ENCODE assay signal across 17 cellular contexts in the genomic region with DNA sequence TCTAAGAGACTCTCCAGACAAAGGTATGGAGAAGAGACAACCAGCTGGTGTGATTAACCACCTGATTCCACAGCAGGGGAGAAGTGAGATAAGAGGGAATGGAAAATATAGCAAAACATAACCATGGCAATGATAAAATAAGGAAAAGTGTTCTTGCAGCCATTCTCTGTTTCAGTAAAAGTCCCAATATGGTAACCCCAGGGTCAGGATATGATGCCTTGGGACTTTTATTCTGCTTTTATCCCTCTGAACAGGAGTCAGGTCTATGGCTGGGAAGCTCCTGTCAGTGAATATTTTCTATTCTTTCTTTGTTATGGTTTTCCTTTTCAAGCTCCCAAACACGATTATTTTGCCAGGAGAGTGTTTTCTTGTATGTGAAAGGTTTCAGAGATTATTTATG.
DNase-seq lines count a peak whose midpoint lies in the region; ATAC-seq, FAIRE-seq and TF ChIP-seq lines count a peak whose summit lies in the region.
"Had no signal": no experiment of that assay in that cellular context is flagged by ENCODE, and none has a peak within 500 bp of the region (broad histone marks: within the 10 kb centered on the region; RNA-seq: fewer than 3 reads in every experiment).

No MANE protein-coding gene starts in this region.

- H3K4me1 Mint-ChIP-seq in activated naive CD4-positive, alpha-beta T cell treated with anti-CD3 and anti-CD28 coated beads, Interleukin-2, amount 50 U/mL, for 24 hours = peaks cover 80% of the 10 kb centered on the region
- H3K4me1 Mint-ChIP-seq in activated naive CD4-positive, alpha-beta T cell treated with anti-CD3 and anti-CD28 coated beads for 36 hours (ENCODE audit: low read depth) = peaks cover 65% of the 10 kb centered on the region
- H3K4me1 Mint-ChIP-seq in T-cell (peaks cover 60 to 81% (median 71%) of the 10 kb centered on the region in 3 donors), neural progenitor cell (peaks cover 31% of the 10 kb centered on the region)

- H2BK15ac ChIP-seq in mesendoderm (replicated peaks; ENCODE audit: low read depth) = no peak overlapping the region

- H3F3A ChIP-seq in neural progenitor cell (ENCODE audit: low read depth) = peaks cover 18% of the 10 kb centered on the region

- H3K9me3 ChIP-seq in neural progenitor cell (ENCODE audit: low read depth) (no peaks in the 10 kb centered on the region), left ventricle myocardium inferior (replicated peaks) (no peaks in the 10 kb centered on the region)

- H3K4me3 ChIP-seq in mesendoderm (ENCODE audit: low read length) (no peak overlapping the region), neural progenitor cell (no peak overlapping the region), left ventricle myocardium inferior (no peak overlapping the region)

- no peak overlapping the region for H4K8ac ChIP-seq in mesendoderm (ENCODE audit: low read depth, low read length)

- no peak for FAIRE-seq in D721Med (lab: Jason Lieb, UNC)
- FAIRE-seq: G401.6, GM12891 had no signal

- no peak overlapping the region for H3K56ac ChIP-seq in mesendoderm (ENCODE audit: low read length)

- no peak overlapping the region for H3K4me3 Mint-ChIP-seq in activated naive CD4-positive, alpha-beta T cell treated with anti-CD3 and anti-CD28 coated beads, Interleukin-2, amount 50 U/mL, for 24 hours
- no peak overlapping the region for H3K4me3 Mint-ChIP-seq in activated naive CD4-positive, alpha-beta T cell treated with anti-CD3 and anti-CD28 coated beads for 36 hours
- no peak overlapping the region for H3K4me3 Mint-ChIP-seq in T-cell
- H3K4me3 Mint-ChIP-seq in neural progenitor cell = no peak overlapping the region
- H3K4me3 Mint-ChIP-seq: CD14-positive monocyte, H9 had no signal

- H3K4me2 ChIP-seq in mesendoderm (ENCODE audit: low read length) (no peak overlapping the region), neural progenitor cell (no peak overlapping the region)

- POLR2A ChIA-PET in T-cell (lab: Charles Lee) = interaction anchor here in 1 of 2 donors (0.6 kb wide), 1 partner anchor 217 kb away, joined by 3 read pairs; the partner anchor contains the start of gene DIPK2A

- TF ChIP-seq CTCF in neural progenitor cell (IDR thresholded peaks at IDR 0.05) = no peak
- no peak for TF ChIP-seq CTCF in left ventricle myocardium inferior (IDR thresholded peaks at IDR 0.05; ENCODE audit: borderline replicate concordance)
- no peak for TF ChIP-seq CTCF in D721Med (IDR thresholded peaks at IDR 0.05; ENCODE audit: insufficient read depth, missing control alignments)

- H2AFZ ChIP-seq in neural progenitor cell (replicated peaks) = no peak overlapping the region

- H3K4ac ChIP-seq in mesendoderm (ENCODE audit: low read depth, low read length) = no peak overlapping the region

- CTCF ChIA-PET in activated naive CD4-positive, alpha-beta T cell treated with anti-CD3 and anti-CD28 coated beads for 36 hours (lab: Charles Lee) = interaction anchor here (1.0 kb wide), 1 partner anchor 10 kb away, joined by 3 read pairs; no protein-coding TSS in a partner anchor
- CTCF ChIA-PET in T-cell (lab: Charles Lee) = no interaction called here

- H3K9me3 Mint-ChIP-seq in activated naive CD4-positive, alpha-beta T cell treated with anti-CD3 and anti-CD28 coated beads, Interleukin-2, amount 50 U/mL, for 24 hours = no peaks in the 10 kb centered on the region
- H3K9me3 Mint-ChIP-seq in activated naive CD4-positive, alpha-beta T cell treated with anti-CD3 and anti-CD28 coated beads for 36 hours = no peaks in the 10 kb centered on the region
- H3K9me3 Mint-ChIP-seq in T-cell (no peaks in the 10 kb centered on the region), neural progenitor cell (no peaks in the 10 kb centered on the region)
- H3K9me3 Mint-ChIP-seq: CD14-positive monocyte, H9 had no signal

- peak overlapping the region; percentile 79 for H3K27ac Mint-ChIP-seq in activated naive CD4-positive, alpha-beta T cell treated with anti-CD3 and anti-CD28 coated beads, Interleukin-2, amount 50 U/mL, for 24 hours
- H3K27ac Mint-ChIP-seq in activated naive CD4-positive, alpha-beta T cell treated with anti-CD3 and anti-CD28 coated beads for 36 hours = no peak overlapping the region
- H3K27ac Mint-ChIP-seq in T-cell (peak overlapping the region; percentile 92 to 99), neural progenitor cell (no peak overlapping the region)
- H3K27ac Mint-ChIP-seq: H9 had no signal

- no CpG with 5 or more reads among the region's 1 CpG for WGBS in mesendoderm (ENCODE audit: extremely low coverage, insufficient coverage, low lambda C conversion rate)

- DNase-seq in activated naive CD4-positive, alpha-beta T cell treated with anti-CD3 and anti-CD28 coated beads for 36 hours = no peak
- DNase-seq in T-cell (no peak), mesendoderm (peak; percentile 34), neural progenitor cell (ENCODE audit: low spot score) (no peak), left ventricle myocardium inferior (no peak), NOMO-1 treated with DMSO at 0.1 percent for 48 hours (lab: John Stamatoyannopoulos, UW; ENCODE audit: unreplicated experiment) (no peak), D721Med (ENCODE audit: insufficient read length, low spot score) (no peak)
- DNase-seq: DMS153, DMS79 treated with DMSO at 0.1 percent for 48 hours, EL, GOT3, H9 had no signal

- H3K27ac ChIP-seq in mesendoderm (ENCODE audit: low read depth, low read length) (no peak overlapping the region), neural progenitor cell (peak overlapping the region; percentile 81), left ventricle myocardium inferior (replicated peaks) (no peak overlapping the region)
- H3K27ac ChIP-seq: 22Rv1 had no signal

- peaks cover 5% of the 10 kb centered on the region for H3K4me1 ChIP-seq in mesendoderm (ENCODE audit: control insufficient read depth, low read depth, low read length)
- peaks cover 42% of the 10 kb centered on the region for H3K4me1 ChIP-seq in neural progenitor cell
- peaks cover 2% of the 10 kb centered on the region for H3K4me1 ChIP-seq in left ventricle myocardium inferior

- H3K79me2 ChIP-seq in mesendoderm (ENCODE audit: control insufficient read depth, insufficient read depth, low read length) (no peaks in the 10 kb centered on the region), neural progenitor cell (ENCODE audit: low read depth) (no peaks in the 10 kb centered on the region)

- no peak overlapping the region for H2BK5ac ChIP-seq in mesendoderm (ENCODE audit: low read length)

- H2BK120ac ChIP-seq in mesendoderm (ENCODE audit: low read depth, low read length) = no peak overlapping the region

- H3K79me1 ChIP-seq in mesendoderm (ENCODE audit: low read length) = no peaks in the 10 kb centered on the region

- ATAC-seq in T-cell (replicated peaks in 1 of 4) = no peak

- no peaks in the 10 kb centered on the region for H3K27me3 Mint-ChIP-seq in activated naive CD4-positive, alpha-beta T cell treated with anti-CD3 and anti-CD28 coated beads, Interleukin-2, amount 50 U/mL, for 24 hours
- no peaks in the 10 kb centered on the region for H3K27me3 Mint-ChIP-seq in activated naive CD4-positive, alpha-beta T cell treated with anti-CD3 and anti-CD28 coated beads for 36 hours (ENCODE audit: low read depth)
- H3K27me3 Mint-ChIP-seq in T-cell = no peaks in the 10 kb centered on the region
- no peaks in the 10 kb centered on the region for H3K27me3 Mint-ChIP-seq in neural progenitor cell (ENCODE audit: insufficient read depth, low read depth)

- no peak overlapping the region for H3K18ac ChIP-seq in mesendoderm (ENCODE audit: low read length)

- H3K23ac ChIP-seq in mesendoderm (ENCODE audit: low read length) = no peak overlapping the region

- H3K27me3 ChIP-seq in mesendoderm (ENCODE audit: insufficient read depth, low read length, poor library complexity) = no peaks in the 10 kb centered on the region
- H3K27me3 ChIP-seq in neural progenitor cell = no peaks in the 10 kb centered on the region
- H3K27me3 ChIP-seq in left ventricle myocardium inferior (ENCODE audit: low read depth) = no peaks in the 10 kb centered on the region

- intact Hi-C loops in activated naive CD4-positive, alpha-beta T cell treated with anti-CD3 and anti-CD28 coated beads for 36 hours (cut with micrococcal nuclease) = loop anchor here (5.0 kb wide), 2 partner anchors 307 to 752 kb away; partner anchors contain the start of gene U2SURP
- intact Hi-C loops in left ventricle myocardium inferior (cut with micrococcal nuclease) = no loop called here

- H3K36me3 Mint-ChIP-seq in activated naive CD4-positive, alpha-beta T cell treated with anti-CD3 and anti-CD28 coated beads, Interleukin-2, amount 50 U/mL, for 24 hours = peaks cover 2% of the 10 kb centered on the region
- H3K36me3 Mint-ChIP-seq in activated naive CD4-positive, alpha-beta T cell treated with anti-CD3 and anti-CD28 coated beads for 36 hours (ENCODE audit: low read depth) = no peaks in the 10 kb centered on the region
- H3K36me3 Mint-ChIP-seq in T-cell (peaks cover 2% of the 10 kb centered on the region), neural progenitor cell (peaks cover under 1% of the 10 kb centered on the region)
- H3K36me3 Mint-ChIP-seq: CD14-positive monocyte had no signal

- H2AK5ac ChIP-seq in mesendoderm (ENCODE audit: low read length) = no peak overlapping the region

- H4K20me1 ChIP-seq in neural progenitor cell (ENCODE audit: low read depth) = no peaks in the 10 kb centered on the region

- H3K9ac ChIP-seq in mesendoderm (ENCODE audit: low read length) (no peak overlapping the region), neural progenitor cell (no peak overlapping the region)

- no peak overlapping the region for H4K5ac ChIP-seq in mesendoderm (ENCODE audit: low read length)

- H3K36me3 ChIP-seq in mesendoderm (ENCODE audit: control insufficient read depth, insufficient read depth, low read length) (no peaks in the 10 kb centered on the region), neural progenitor cell (no peaks in the 10 kb centered on the region), left ventricle myocardium inferior (no peaks in the 10 kb centered on the region)

Comparison
In these comparisons a context has a peak if more than half of its experiments do, and no peak if none do; other contexts are left out.
1. H3K27ac Mint-ChIP-seq: peak in activated naive CD4-positive, alpha-beta T cell treated with anti-CD3 and anti-CD28 coated beads, Interleukin-2, amount 50 U/mL, for 24 hours (single experiment) and T-cell (2 of 2); none in activated naive CD4-positive, alpha-beta T cell treated with anti-CD3 and anti-CD28 coated beads for 36 hours (single experiment) and neural progenitor cell (single experiment).